18 cellular contexts compared by ENCODE assay signal in the genomic region with DNA sequence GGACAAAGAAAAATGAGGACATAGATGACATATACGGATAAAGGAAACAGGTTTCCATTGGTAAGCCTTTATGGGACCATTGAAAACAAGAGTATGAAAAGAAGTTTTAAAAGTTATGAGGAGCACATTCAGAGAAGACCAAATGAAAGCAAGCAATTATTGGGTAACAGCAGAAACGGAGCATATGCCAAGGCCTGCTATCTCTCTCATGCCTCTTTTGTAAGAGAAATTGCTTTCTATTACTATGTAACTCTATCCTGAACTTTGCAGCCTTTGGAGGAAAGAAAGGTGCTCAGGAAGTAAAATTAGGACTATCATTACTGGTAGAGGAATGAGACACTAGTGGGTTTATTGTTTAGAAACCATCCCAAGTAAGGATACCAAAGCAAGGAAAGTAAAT. TPM values are rescaled to one million over a fixed set of nuclear protein-coding genes. Genes with fewer than 3 reads are reported as not detected.
A peak's percentile ranks its signal among the peaks of the same experiment; 100 is the strongest.
DNase-seq lines count a peak whose midpoint lies in the region; ATAC-seq, FAIRE-seq and TF ChIP-seq lines count a peak whose summit lies in the region.
"Had no signal": no experiment of that assay in that cellular context is flagged by ENCODE, and none has a peak within 500 bp of the region (broad histone marks: within the 10 kb centered on the region; RNA-seq: fewer than 3 reads in every experiment).

No MANE protein-coding gene starts in this region.

- WGBS in right lobe of liver (ENCODE audit: insufficient coverage, low coverage, low lambda C conversion rate, missing lambda C conversion rate) = 53% methylated on average over 2 of the region's 2 CpGs
- 39 to 45% methylated on average over 2 of the region's 2 CpGs for WGBS in aorta, 2 donors

- FAIRE-seq in frontal cortex (lab: Jason Lieb, UNC) = no peak
- FAIRE-seq: A549, GM12878, GM18507, H1 had no signal

- ATAC-seq in right lobe of liver (peak; percentile 39 to 93 (median 80)), sciatic nerve (peak; percentile 41), aorta (ENCODE audit: low FRiP score) (no peak)
- ATAC-seq: A549, GM12878 had no signal

- H3K27ac ChIP-seq in ascending aorta (peak overlapping the region; percentile 14 to 29), right lobe of liver (no peak overlapping the region), aorta (ENCODE audit: low read depth in 1 of 2, low read length in 2 of 2) (no peak overlapping the region)
- H3K27ac ChIP-seq: A549, C4-2B had no signal

- intact Hi-C loops in ascending aorta (cut with DNase I) (no loop called here), right lobe of liver (cut with DNase I) (no loop called here), sciatic nerve (cut with DNase I) (no loop called here), aorta (cut with DNase I) (loop anchor here in 1 of 2 donors (5.0 kb wide), 1 partner anchor 66 kb away; no protein-coding TSS in a partner anchor)

- TF ChIP-seq POLR2A in right lobe of liver (IDR thresholded peaks at IDR 0.05) = no peak

- DNase-seq in ascending aorta (ENCODE audit: low spot score in 2 of 2) = no peak
- DNase-seq in fibroblast of pulmonary artery (ENCODE audit: low read depth) = peak; percentile 33
- DNase-seq in right lobe of liver = no peak
- DNase-seq in sciatic nerve (ENCODE audit: low spot score) = no peak
- DNase-seq in activated CD8-positive, alpha-beta memory T cell treated with anti-CD3 and anti-CD28 coated beads for 24 hours = no peak
- DNase-seq in frontal cortex (ENCODE audit: low spot score in 2 of 2) = no peak
- DNase-seq in aorta = no peak
- DNase-seq: BE2C; CD4-positive, alpha-beta memory T cell; DMS79; HCEC 1CT; HFFc6; IMR-90 had no signal

- no peaks in the 10 kb centered on the region for H3K9me3 ChIP-seq in ascending aorta
- no peaks in the 10 kb centered on the region for H3K9me3 ChIP-seq in right lobe of liver
- H3K9me3 ChIP-seq in aorta (ENCODE audit: control insufficient read depth, low read length) = no peaks in the 10 kb centered on the region
- H3K9me3 ChIP-seq: A549, BE2C had no signal

- H3K27me3 ChIP-seq in ascending aorta (no peaks in the 10 kb centered on the region), right lobe of liver (no peaks in the 10 kb centered on the region), aorta (ENCODE audit: control insufficient read depth in 1 of 2, insufficient read depth in 2 of 2, low read length in 1 of 2) (no peaks in the 10 kb centered on the region)
- H3K27me3 ChIP-seq: BE2C had no signal

- peaks cover 0 to 6% of the 10 kb centered on the region in 2 donors for H3K4me1 ChIP-seq in ascending aorta
- H3K4me1 ChIP-seq in right lobe of liver = peaks cover 0 to 20% (median 0%) of the 10 kb centered on the region in 4 donors
- H3K4me1 ChIP-seq in aorta (ENCODE audit: control insufficient read depth in 1 of 2, insufficient read depth in 2 of 2, low read length in 2 of 2) = peaks cover 5% of the 10 kb centered on the region in 2 donors
- H3K4me1 ChIP-seq: BE2C had no signal

- no peak for TF ChIP-seq CTCF in ascending aorta (IDR thresholded peaks at IDR 0.05)
- TF ChIP-seq CTCF in fibroblast of pulmonary artery (IDR thresholded peaks at IDR 0.05; ENCODE audit: low read length, missing control alignments) = no peak
- no peak for TF ChIP-seq CTCF in right lobe of liver (IDR thresholded peaks at IDR 0.05)

- H3K4me3 ChIP-seq in ascending aorta = no peak overlapping the region
- H3K4me3 ChIP-seq in fibroblast of pulmonary artery (replicated peaks; ENCODE audit: low read depth, low read length) = no peak overlapping the region
- no peak overlapping the region for H3K4me3 ChIP-seq in right lobe of liver
- no peak overlapping the region for H3K4me3 ChIP-seq in aorta (ENCODE audit: low read length in 2 of 2)
- H3K4me3 ChIP-seq: A549, GM12878 had no signal

- no peaks in the 10 kb centered on the region for H3K36me3 ChIP-seq in ascending aorta
- no peaks in the 10 kb centered on the region for H3K36me3 ChIP-seq in right lobe of liver
- H3K36me3 ChIP-seq in aorta (ENCODE audit: control insufficient read depth in 1 of 2, insufficient read depth in 2 of 2, low read length in 1 of 2) = no peaks in the 10 kb centered on the region
- H3K36me3 ChIP-seq: BE2C had no signal

RNA-seq across cellular contexts. Expression of a gene that starts 14.9 kb away (rescaled TPM):
- total RNA-seq in ascending aorta (9.0 TPM), right lobe of liver (10 to 100 TPM in 1 of 6 experiments, 1 to 10 TPM in 5; 5.5 to 12.8 (median 6.9) TPM), sciatic nerve (21.0 TPM), frontal cortex (9.0 TPM), aorta (10 to 100 TPM; 19.7 to 21.0 TPM)
- polyA plus RNA-seq in aorta = 1 to 10 TPM; 4.8 to 6.1 TPM

Comparison
In these comparisons a context has a peak if more than half of its experiments do, and no peak if none do; other contexts are left out.
1. H3K27ac ChIP-seq: peak in ascending aorta (2 of 2); none in right lobe of liver (0 of 3) and aorta (0 of 2).